Comparison of ENCODE assay signal across 19 cellular contexts in the genomic region with DNA sequence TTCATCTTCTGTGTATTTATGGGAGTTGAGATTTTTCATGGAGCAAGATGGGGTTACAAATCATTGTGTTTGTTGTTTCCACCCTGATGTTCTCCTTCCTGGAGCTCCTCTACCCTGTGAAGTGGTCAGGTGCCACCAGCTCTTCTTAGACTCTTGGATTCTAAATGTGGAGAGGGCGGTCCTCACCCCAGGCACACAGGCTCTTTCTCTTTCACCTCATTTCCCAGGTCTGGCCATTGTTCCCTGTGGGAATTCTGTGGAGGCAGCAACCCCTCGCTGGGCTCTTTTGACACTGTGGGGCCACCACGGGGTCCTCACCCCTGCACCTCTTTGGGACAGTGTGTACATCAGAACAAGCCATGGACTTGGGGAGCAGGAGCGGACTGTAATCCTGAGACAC.
"Had no signal": no experiment of that assay in that cellular context is flagged by ENCODE, and none has a peak within 500 bp of the region (broad histone marks: within the 10 kb centered on the region; RNA-seq: fewer than 3 reads in every experiment).

No MANE protein-coding gene starts in this region.

- H3K27me3 Mint-ChIP-seq: activated B cell treated with CpG ODN at 0.5 μM for 24 hours; activated naive CD4-positive, alpha-beta T cell treated with anti-CD3 and anti-CD28 coated beads, Interleukin-2, amount 10 ng/mL, durations not matched to agents 7 days and 5 days; central memory CD8-positive, alpha-beta T cell; dendritic cell treated with granulocyte-macrophage colony-stimulating factor and Interleukin-4, amounts not matched to agents 40 ng/mL and 50 ng/mL, for 4 days; naive thymus-derived CD4-positive, alpha-beta T cell; stimulated activated memory B cell treated with anti-CD40 and anti-IgM and Interleukin-4, amounts not matched to agents 10 μg/mL and 1 μg/mL and 100 μg/mL, for 72 hours had no signal

- H3K9me3 ChIP-seq: esophagus muscularis mucosa, stomach, tibial artery had no signal

- H3K27ac Mint-ChIP-seq: activated B cell treated with CpG ODN at 0.5 μM for 24 hours; activated naive CD4-positive, alpha-beta T cell treated with anti-CD3 and anti-CD28 coated beads, Interleukin-2, amount 10 ng/mL, durations not matched to agents 7 days and 5 days; dendritic cell treated with granulocyte-macrophage colony-stimulating factor and Interleukin-4, amounts not matched to agents 40 ng/mL and 50 ng/mL, for 4 days; stimulated activated memory B cell treated with anti-CD40 and anti-IgM and Interleukin-4, amounts not matched to agents 10 μg/mL and 1 μg/mL and 100 μg/mL, for 72 hours; T-helper 2 cell treated with Interferon-gamma antibody and Interleukin-4, amounts not matched to agents 5 μg/mL and 100 μg/mL, for 36 hours had no signal

- H3K4me3 Mint-ChIP-seq: activated B cell treated with CpG ODN at 0.5 μM for 24 hours; activated naive CD4-positive, alpha-beta T cell treated with anti-CD3 and anti-CD28 coated beads, Interleukin-2, amount 10 ng/mL, durations not matched to agents 7 days and 5 days; central memory CD8-positive, alpha-beta T cell; dendritic cell treated with granulocyte-macrophage colony-stimulating factor and Interleukin-4, amounts not matched to agents 40 ng/mL and 50 ng/mL, for 4 days; naive thymus-derived CD4-positive, alpha-beta T cell; stimulated activated memory B cell treated with anti-CD40 and anti-IgM and Interleukin-4, amounts not matched to agents 10 μg/mL and 1 μg/mL and 100 μg/mL, for 72 hours; T-helper 2 cell treated with Interferon-gamma antibody and Interleukin-4, amounts not matched to agents 5 μg/mL and 100 μg/mL, for 36 hours had no signal

- H3K27me3 ChIP-seq: esophagus muscularis mucosa, foreskin keratinocyte, stomach, tibial artery had no signal

- H3K4me1 Mint-ChIP-seq: activated B cell treated with CpG ODN at 0.5 μM for 24 hours; activated naive CD4-positive, alpha-beta T cell treated with anti-CD3 and anti-CD28 coated beads, Interleukin-2, amount 10 ng/mL, durations not matched to agents 7 days and 5 days; stimulated activated memory B cell treated with anti-CD40 and anti-IgM and Interleukin-4, amounts not matched to agents 10 μg/mL and 1 μg/mL and 100 μg/mL, for 72 hours had no signal

- H3K27ac ChIP-seq: esophagus muscularis mucosa, foreskin keratinocyte, skin epidermis, stomach, tibial artery had no signal

- DNase-seq: activated B cell treated with CpG ODN at 0.5 μM for 24 hours; activated CD4-positive, alpha-beta T cell treated with anti-CD3 and anti-CD28 coated beads, Interleukin-2, amount 50 U/mL, for 1 hour; activated naive CD4-positive, alpha-beta T cell treated with anti-CD3 and anti-CD28 coated beads, Interleukin-2, amount 10 ng/mL, durations not matched to agents 7 days and 5 days; activated T-cell treated with anti-CD3 and anti-CD28 coated beads, Interleukin-2, amount 50 U/mL, for 1 hour; amniotic stem cell; foreskin keratinocyte; midbrain; naive thymus-derived CD4-positive, alpha-beta T cell; stimulated activated CD4-positive, alpha-beta T cell treated with anti-CD3 and anti-CD28 coated beads, Interleukin-12 subunit alpha, Interleukin-12 subunit beta, amount 100 ng/mL, for 4 hours; stimulated activated CD4-positive, alpha-beta T cell treated with anti-CD3 and anti-CD28 coated beads, Interleukin-4, amount 100 ng/mL, for 24 hours; stomach; T-helper 1 cell; tibial artery had no signal

- H3K4me3 ChIP-seq: esophagus muscularis mucosa, skin epidermis, stomach, tibial artery had no signal

- H3K4me1 ChIP-seq: esophagus muscularis mucosa, foreskin keratinocyte, stomach, tibial artery had no signal

- H3K9me3 Mint-ChIP-seq: activated B cell treated with CpG ODN at 0.5 μM for 24 hours; activated naive CD4-positive, alpha-beta T cell treated with anti-CD3 and anti-CD28 coated beads, Interleukin-2, amount 10 ng/mL, durations not matched to agents 7 days and 5 days; central memory CD8-positive, alpha-beta T cell; dendritic cell treated with granulocyte-macrophage colony-stimulating factor and Interleukin-4, amounts not matched to agents 40 ng/mL and 50 ng/mL, for 4 days; naive thymus-derived CD4-positive, alpha-beta T cell; stimulated activated memory B cell treated with anti-CD40 and anti-IgM and Interleukin-4, amounts not matched to agents 10 μg/mL and 1 μg/mL and 100 μg/mL, for 72 hours; T-helper 2 cell treated with Interferon-gamma antibody and Interleukin-4, amounts not matched to agents 5 μg/mL and 100 μg/mL, for 36 hours had no signal
